Comparison of ENCODE assay signal across 32 cellular contexts in the genomic region with DNA sequence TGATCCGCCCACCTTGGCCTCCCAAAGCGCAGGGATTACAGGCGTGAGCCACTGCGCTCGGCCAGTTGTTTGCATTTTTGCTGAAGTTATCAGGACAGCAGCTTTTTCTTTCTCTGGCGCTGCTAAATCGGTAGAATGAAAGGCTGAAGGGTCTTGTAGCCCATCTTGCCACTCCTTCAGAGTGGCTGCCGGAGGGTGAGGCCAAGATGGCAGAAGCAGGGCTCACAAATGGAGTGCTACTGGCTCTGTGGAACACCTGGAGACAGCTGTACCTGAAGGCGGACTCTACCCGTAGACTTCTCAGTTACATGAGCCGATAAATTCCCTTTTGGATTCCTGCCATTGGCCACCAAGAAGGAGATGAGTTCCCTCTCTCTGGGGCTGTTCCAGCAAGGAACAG. TPM values are rescaled to one million over a fixed set of nuclear protein-coding genes. Genes with fewer than 3 reads are reported as not detected.
A peak's percentile ranks its signal among the peaks of the same experiment; 100 is the strongest.
DNase-seq lines count a peak whose midpoint lies in the region; ATAC-seq and TF ChIP-seq lines count a peak whose summit lies in the region.
"Had no signal": no experiment of that assay in that cellular context is flagged by ENCODE, and none has a peak within 500 bp of the region (broad histone marks: within the 10 kb centered on the region; RNA-seq: fewer than 3 reads in every experiment).

No MANE protein-coding gene starts in this region.

- WGBS in upper lobe of left lung, 2 donors, result 87 to 93% methylated on average over 11 of the region's 11 CpGs

- H3K9me3 ChIP-seq in upper lobe of left lung (no peaks in the 10 kb centered on the region), gastrocnemius medialis (no peaks in the 10 kb centered on the region)
- H3K9me3 ChIP-seq: body of pancreas, heart left ventricle, SK-N-SH, testis had no signal

- H3K27me3 Mint-ChIP-seq in activated naive CD8-positive, alpha-beta T cell, result no peaks in the 10 kb centered on the region
- H3K27me3 Mint-ChIP-seq in activated naive CD8-positive, alpha-beta T cell treated with anti-CD3 and anti-CD28 coated beads for 36 hours, result no peaks in the 10 kb centered on the region
- no peaks in the 10 kb centered on the region for H3K27me3 Mint-ChIP-seq in activated T-helper 17 cell treated with anti-CD3 and anti-CD28 coated beads, Interleukin-2, amount 50 U/mL, for 72 hours
- no peaks in the 10 kb centered on the region for H3K27me3 Mint-ChIP-seq in naive thymus-derived CD8-positive, alpha-beta T cell
- H3K27me3 Mint-ChIP-seq: naive thymus-derived CD4-positive, alpha-beta T cell; stimulated activated naive CD8-positive, alpha-beta T cell treated with anti-CD3 and anti-CD28 coated beads, Interleukin-15, Interleukin-2, amounts not matched to agents 100 ng/mL and 50 ng/mL, for 24 hours had no signal

- no peak for TF ChIP-seq EP300 in upper lobe of left lung (IDR thresholded peaks at IDR 0.05)

- H3K4me3 ChIP-seq in upper lobe of left lung, result no peak overlapping the region
- H3K4me3 ChIP-seq in gastrocnemius medialis, result no peak overlapping the region
- H3K4me3 ChIP-seq: body of pancreas, heart left ventricle, PC-9, testis had no signal

- H3K27ac ChIP-seq in upper lobe of left lung (peak overlapping the region in 3 of 4 donors; percentile 49 to 67 (median 55)), gastrocnemius medialis (no peak overlapping the region)
- H3K27ac ChIP-seq: body of pancreas, parathyroid adenoma, PC-9 had no signal

- POLR2A ChIA-PET in naive thymus-derived CD8-positive, alpha-beta T cell (lab: Charles Lee), result interaction anchor here (0.7 to 9.7 kb wide), 5 partner anchors 9 to 96 kb away, joined by 3 to 93 read pairs (median 5); no protein-coding TSS in a partner anchor

- H3K9me3 Mint-ChIP-seq in activated naive CD8-positive, alpha-beta T cell (ENCODE audit: low read depth), result no peaks in the 10 kb centered on the region
- no peaks in the 10 kb centered on the region for H3K9me3 Mint-ChIP-seq in activated naive CD8-positive, alpha-beta T cell treated with anti-CD3 and anti-CD28 coated beads for 36 hours
- H3K9me3 Mint-ChIP-seq in activated T-helper 17 cell treated with anti-CD3 and anti-CD28 coated beads, Interleukin-2, amount 50 U/mL, for 72 hours, result peaks cover 4% of the 10 kb centered on the region
- H3K9me3 Mint-ChIP-seq in naive thymus-derived CD8-positive, alpha-beta T cell, result no peaks in the 10 kb centered on the region
- H3K9me3 Mint-ChIP-seq: activated T-cell treated with anti-CD3 and anti-CD28 coated beads, Interleukin-2, amount 50 U/mL, for 4 hours; naive thymus-derived CD4-positive, alpha-beta T cell; stimulated activated naive CD8-positive, alpha-beta T cell treated with anti-CD3 and anti-CD28 coated beads, Interleukin-15, Interleukin-2, amounts not matched to agents 100 ng/mL and 50 ng/mL, for 24 hours had no signal

- no peak overlapping the region for H3K4me3 Mint-ChIP-seq in activated naive CD8-positive, alpha-beta T cell
- no peak overlapping the region for H3K4me3 Mint-ChIP-seq in activated naive CD8-positive, alpha-beta T cell treated with anti-CD3 and anti-CD28 coated beads for 36 hours
- H3K4me3 Mint-ChIP-seq in activated T-helper 17 cell treated with anti-CD3 and anti-CD28 coated beads, Interleukin-2, amount 50 U/mL, for 72 hours, result peak overlapping the region; percentile 4
- peak overlapping the region in 2 of 10 donors; percentile 30 to 50 for H3K4me3 Mint-ChIP-seq in naive thymus-derived CD8-positive, alpha-beta T cell
- H3K4me3 Mint-ChIP-seq: activated T-cell treated with anti-CD3 and anti-CD28 coated beads, Interleukin-2, amount 50 U/mL, for 4 hours; stimulated activated naive CD8-positive, alpha-beta T cell treated with anti-CD3 and anti-CD28 coated beads, Interleukin-15, Interleukin-2, amounts not matched to agents 100 ng/mL and 50 ng/mL, for 24 hours had no signal

- peaks cover 80% of the 10 kb centered on the region for H3K4me1 Mint-ChIP-seq in activated naive CD8-positive, alpha-beta T cell (ENCODE audit: low read depth)
- peaks cover 70% of the 10 kb centered on the region for H3K4me1 Mint-ChIP-seq in activated naive CD8-positive, alpha-beta T cell treated with anti-CD3 and anti-CD28 coated beads for 36 hours
- peaks cover 47% of the 10 kb centered on the region for H3K4me1 Mint-ChIP-seq in activated T-helper 17 cell treated with anti-CD3 and anti-CD28 coated beads, Interleukin-2, amount 50 U/mL, for 72 hours
- peaks cover 42 to 90% (median 88%) of the 10 kb centered on the region in 4 donors for H3K4me1 Mint-ChIP-seq in naive thymus-derived CD8-positive, alpha-beta T cell

- no peak for ATAC-seq in activated T-helper 17 cell treated with anti-CD3 and anti-CD28 coated beads, Interleukin-2, amount 50 U/mL, for 72 hours (replicated peaks)
- ATAC-seq in naive thymus-derived CD8-positive, alpha-beta T cell, result no peak
- ATAC-seq in upper lobe of left lung (ENCODE audit: low FRiP score in 2 of 2) (no peak), gastrocnemius medialis (no peak), GM19395 (IDR thresholded peaks at IDR 0.05; ENCODE audit: unreplicated experiment) (no peak)
- ATAC-seq: activated T-cell treated with anti-CD3 and anti-CD28 coated beads, Interleukin-2, amount 50 U/mL, for 4 hours; body of pancreas; esophagus mucosa; heart left ventricle; naive thymus-derived CD4-positive, alpha-beta T cell had no signal

- peaks cover 0 to 3% (median 0%) of the 10 kb centered on the region in 4 donors for H3K36me3 ChIP-seq in upper lobe of left lung
- H3K36me3 ChIP-seq in gastrocnemius medialis, result no peaks in the 10 kb centered on the region

- peak overlapping the region; percentile 28 for H3K27ac Mint-ChIP-seq in activated naive CD8-positive, alpha-beta T cell
- H3K27ac Mint-ChIP-seq in activated naive CD8-positive, alpha-beta T cell treated with anti-CD3 and anti-CD28 coated beads for 36 hours, result no peak overlapping the region
- H3K27ac Mint-ChIP-seq in activated T-helper 17 cell treated with anti-CD3 and anti-CD28 coated beads, Interleukin-2, amount 50 U/mL, for 72 hours, result peak overlapping the region; percentile 98
- peak overlapping the region in 8 of 10 donors; percentile 34 to 100 (median 91) for H3K27ac Mint-ChIP-seq in naive thymus-derived CD8-positive, alpha-beta T cell
- H3K27ac Mint-ChIP-seq: stimulated activated naive CD8-positive, alpha-beta T cell treated with anti-CD3 and anti-CD28 coated beads, Interleukin-15, Interleukin-2, amounts not matched to agents 100 ng/mL and 50 ng/mL, for 24 hours had no signal

- in situ Hi-C loops in gastrocnemius medialis (cut with MboI; ENCODE audit: low sequenced_read_pairs in 4 of 4), result no loop called here

- TF ChIP-seq CTCF in upper lobe of left lung (IDR thresholded peaks at IDR 0.05) (no peak), gastrocnemius medialis (IDR thresholded peaks at IDR 0.05 in 4 of 5, conservative IDR thresholded peaks at IDR 0.05 in 1 of 5) (no peak)

- peaks cover 5% of the 10 kb centered on the region for H3K36me3 Mint-ChIP-seq in activated naive CD8-positive, alpha-beta T cell
- H3K36me3 Mint-ChIP-seq in activated naive CD8-positive, alpha-beta T cell treated with anti-CD3 and anti-CD28 coated beads for 36 hours, result peaks cover 26% of the 10 kb centered on the region
- H3K36me3 Mint-ChIP-seq in activated T-helper 17 cell treated with anti-CD3 and anti-CD28 coated beads, Interleukin-2, amount 50 U/mL, for 72 hours (ENCODE audit: low read depth), result peaks cover 61% of the 10 kb centered on the region
- H3K36me3 Mint-ChIP-seq in naive thymus-derived CD8-positive, alpha-beta T cell, result peaks cover 2 to 61% (median 4%) of the 10 kb centered on the region in 3 donors

- H3K4me1 ChIP-seq in upper lobe of left lung (peaks cover 54 to 66% (median 60%) of the 10 kb centered on the region in 4 donors), gastrocnemius medialis (peaks cover 44 to 66% of the 10 kb centered on the region in 2 donors)
- H3K4me1 ChIP-seq: parathyroid adenoma had no signal

- TF ChIP-seq POLR2A in upper lobe of left lung (IDR thresholded peaks at IDR 0.05) (no peak), gastrocnemius medialis (IDR thresholded peaks at IDR 0.05) (no peak)

- H3K27me3 ChIP-seq in upper lobe of left lung, result no peaks in the 10 kb centered on the region
- H3K27me3 ChIP-seq in gastrocnemius medialis, result no peaks in the 10 kb centered on the region
- H3K27me3 ChIP-seq: body of pancreas, heart left ventricle, testis had no signal

- DNase-seq in activated naive CD8-positive, alpha-beta T cell treated with anti-CD3 and anti-CD28 coated beads for 36 hours, result no peak
- DNase-seq in naive thymus-derived CD8-positive, alpha-beta T cell, result no peak
- DNase-seq in upper lobe of left lung (no peak), gastrocnemius medialis (no peak), GM03348 (ENCODE audit: low spot score) (no peak)
- DNase-seq: activated CD4-positive, alpha-beta T cell treated with anti-CD3 and anti-CD28 coated beads for 4 hours; activated T-cell treated with anti-CD3 and anti-CD28 coated beads, Interleukin-2, amount 50 U/mL, for 4 hours; body of pancreas; Calu3; cerebellar nuclear complex; dermis blood vessel endothelial cell; DMS79; foreskin fibroblast; GDM1; midbrain; naive thymus-derived CD4-positive, alpha-beta T cell; NCI-H2107; PC-9; SK-N-SH; small intestine; testis had no signal

- intact Hi-C loops in gastrocnemius medialis (cut with DNase I; ENCODE audit: low total_unique reads), result no loop called here

RNA-seq across cellular contexts. Expression of gene STK10, which starts 22.0 kb away (rescaled TPM):
- 10 to 100 TPM; 83.7 to 93.2 TPM for total RNA-seq in activated naive CD8-positive, alpha-beta T cell treated with anti-CD3 and anti-CD28 coated beads for 36 hours
- total RNA-seq in activated T-helper 17 cell treated with anti-CD3 and anti-CD28 coated beads, Interleukin-2, amount 50 U/mL, for 72 hours, result 100 to 1,000 TPM; 140 to 158 TPM
- 100 to 1,000 TPM; 351 to 360 TPM for total RNA-seq in naive thymus-derived CD8-positive, alpha-beta T cell
- polyA plus RNA-seq in naive thymus-derived CD8-positive, alpha-beta T cell, result 100 to 1,000 TPM in 1 of 3 donors, 10 to 100 TPM in 2; 44.6 to 128 (median 62.1) TPM
- total RNA-seq in upper lobe of left lung (100 to 1,000 TPM in 2 of 6 donors, 10 to 100 TPM in 4; 50.6 to 170 (median 60.5) TPM), gastrocnemius medialis (10 to 100 TPM in 1 of 4 donors, 1 to 10 TPM in 3; 5.4 to 18.3 (median 5.7) TPM)

RNA-seq across cellular contexts. Expression of gene EFCAB9, which starts 27.9 kb away (rescaled TPM):
- not detected for total RNA-seq in activated naive CD8-positive, alpha-beta T cell treated with anti-CD3 and anti-CD28 coated beads for 36 hours
- not detected for total RNA-seq in activated T-helper 17 cell treated with anti-CD3 and anti-CD28 coated beads, Interleukin-2, amount 50 U/mL, for 72 hours
- total RNA-seq in naive thymus-derived CD8-positive, alpha-beta T cell, result not detected
- polyA plus RNA-seq in naive thymus-derived CD8-positive, alpha-beta T cell, result not detected
- total RNA-seq in upper lobe of left lung, result not detected
- not detected for total RNA-seq in gastrocnemius medialis
- total RNA-seq: activated T-cell treated with anti-CD3 and anti-CD28 coated beads, Interleukin-2, amount 50 U/mL, for 4 hours; body of pancreas; Calu3; dermis blood vessel endothelial cell; esophagus mucosa; H4; heart left ventricle; kidney epithelial cell; lower leg skin; naive thymus-derived CD4-positive, alpha-beta T cell; PC-9 had no signal
- polyA plus RNA-seq: BJ; heart left ventricle; naive thymus-derived CD4-positive, alpha-beta T cell; small intestine had no signal

Comparison
In these comparisons a context has a peak if more than half of its experiments do, and no peak if none do; other contexts are left out.
1. H3K27ac ChIP-seq: peak in upper lobe of left lung (3 of 4); none in gastrocnemius medialis (0 of 4).